ENCODE assay signal across 1 cellular context in genomic region chr22:32752326-32752725, GRCh38.
TF ChIP-seq lines count a peak whose summit lies in the region.

No MANE protein-coding gene starts in this region.

TF ChIP-seq in H1, 55 proteins besides CTCF, POLR2A, EP300 and RAD21:
- TF ChIP-seq POU5F1 (IDR thresholded peaks at IDR 0.05; ENCODE audit: low read depth, low read length) (no peak), SIX5 (IDR thresholded peaks at IDR 0.05; ENCODE audit: low read depth, low read length) (no peak), TBP (IDR thresholded peaks at IDR 0.05; ENCODE audit: low read depth, low read length) (no peak), BACH1 (IDR thresholded peaks at IDR 0.05; ENCODE audit: low read length) (no peak), SP1 (IDR thresholded peaks at IDR 0.05; ENCODE audit: low read depth, low read length) (no peak), RFX5 (IDR thresholded peaks at IDR 0.05; ENCODE audit: borderline replicate concordance, low read depth, low read length) (no peak), SUZ12 (IDR thresholded peaks at IDR 0.05; ENCODE audit: low read length) (no peak), RNF2 (IDR thresholded peaks at IDR 0.05; ENCODE audit: borderline replicate concordance, low read depth, low read length, missing control alignments, poor library complexity, severe bottlenecking) (no peak), NRF1 (IDR thresholded peaks at IDR 0.05; ENCODE audit: low read depth, low read length) (no peak), SP2 (IDR thresholded peaks at IDR 0.05; ENCODE audit: low read length) (no peak)
TF ChIP-seq in H1: peak in this region for 0.
